ENCODE assay signal across 17 cellular contexts in the genomic region with DNA sequence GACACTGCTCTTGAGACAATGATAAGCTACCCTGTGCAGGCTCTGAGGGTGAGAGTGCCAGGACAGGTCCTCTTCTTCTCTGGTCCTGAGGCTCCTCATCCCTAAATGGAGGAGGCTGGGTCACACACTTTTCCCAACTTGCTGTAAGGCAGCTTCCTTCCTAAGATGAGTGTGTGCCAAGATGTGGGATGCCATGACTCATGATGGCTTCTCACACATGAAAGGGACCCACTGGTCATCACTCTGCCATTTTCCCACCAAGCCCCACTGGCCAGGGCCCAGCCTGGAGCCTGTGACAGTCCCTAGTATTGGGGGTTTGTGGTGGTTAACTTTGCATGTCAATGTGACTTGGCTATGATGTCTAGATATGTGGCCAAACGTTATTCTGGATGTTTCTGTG. TPM values are rescaled to one million over a fixed set of nuclear protein-coding genes. Genes with fewer than 3 reads are reported as not detected.
DNase-seq lines count a peak whose midpoint lies in the region; ATAC-seq and TF ChIP-seq lines count a peak whose summit lies in the region.
"Had no signal": no experiment of that assay in that cellular context is flagged by ENCODE, and none has a peak within 500 bp of the region (broad histone marks: within the 10 kb centered on the region; RNA-seq: fewer than 3 reads in every experiment).

No MANE protein-coding gene starts in this region.

- H3K4me3 ChIP-seq in AG10803 (ENCODE audit: low read length) (no peak overlapping the region), MG63 (no peak overlapping the region), fibroblast of the aortic adventitia (ENCODE audit: low read depth, low read length) (no peak overlapping the region)
- H3K4me3 ChIP-seq: Peyer's patch had no signal

- H3K27me3 ChIP-seq in MG63 = no peaks in the 10 kb centered on the region
- H3K27me3 ChIP-seq: Peyer's patch had no signal

- DNase-seq in AG10803 (ENCODE audit: low read depth) (peak; percentile 45), ELR (ENCODE audit: low read depth) (peak; percentile 14), MG63 (peak; percentile 32), fibroblast of the aortic adventitia (ENCODE audit: low read depth) (peak; percentile 47), activated T-cell treated with anti-CD3 and anti-CD28 coated beads for 4 hours (no peak)
- DNase-seq in stimulated activated naive CD8-positive, alpha-beta T cell treated with anti-CD3 and anti-CD28 coated beads, Interleukin-15, Interleukin-2, amounts not matched to agents 100 U/mL and 50 U/mL, for 24 hours = no peak
- DNase-seq: AML-193, DMS79, GDM1, NCI-H1105 treated with DMSO at 0.1 percent for 48 hours, NCI-H1694, NCI-H2081 treated with DMSO at 0.1 percent for 48 hours, Peyer's patch, Right ventricle myocardium superior, T-cell had no signal

- no peaks in the 10 kb centered on the region for H3K9me3 ChIP-seq in MG63
- H3K9me3 ChIP-seq: Peyer's patch had no signal

- ATAC-seq in GM21526 (IDR thresholded peaks at IDR 0.05; ENCODE audit: low FRiP score, unreplicated experiment) (no peak), HG02759 (IDR thresholded peaks at IDR 0.05; ENCODE audit: unreplicated experiment) (no peak)
- ATAC-seq in stimulated activated naive CD8-positive, alpha-beta T cell treated with anti-CD3 and anti-CD28 coated beads, Interleukin-15, Interleukin-2, amounts not matched to agents 100 U/mL and 50 U/mL, for 24 hours = no peak
- ATAC-seq: T-cell had no signal

- H3K36me3 ChIP-seq in MG63 = no peaks in the 10 kb centered on the region
- H3K36me3 ChIP-seq: Peyer's patch had no signal

- TF ChIP-seq CTCF in AG10803 (conservative IDR thresholded peaks at IDR 0.05; ENCODE audit: low read length) = no peak
- no peak for TF ChIP-seq CTCF in fibroblast of the aortic adventitia (IDR thresholded peaks at IDR 0.05; ENCODE audit: insufficient read depth, low read length)

RNA-seq across cellular contexts. Expression of a gene that starts 54.4 kb away (rescaled TPM):
- 0.10 and 1.6 TPM in 2 replicates for total RNA-seq in MG63 (2014; rRNA removed; shearing (Covaris generic); ENCODE audit: low replicate concordance)
- total RNA-seq in fibroblast of the aortic adventitia (ENCODE audit: low replicate concordance) = 31.5 and 72.4 TPM in 2 replicates
- total RNA-seq: Peyer's patch had no signal

Comparison
In these comparisons a context has a peak if more than half of its experiments do, and no peak if none do; other contexts are left out.
1. DNase-seq: peak in AG10803 (single experiment), ELR (single experiment), MG63 (single experiment) and fibroblast of the aortic adventitia (single experiment); none in activated T-cell treated with anti-CD3 and anti-CD28 coated beads for 4 hours (single experiment) and stimulated activated naive CD8-positive, alpha-beta T cell treated with anti-CD3 and anti-CD28 coated beads, Interleukin-15, Interleukin-2, amounts not matched to agents 100 U/mL and 50 U/mL, for 24 hours (single experiment).
2. RNA of a gene that starts 54.4 kb away (total RNA-seq): 31.5 to 72.4 TPM in fibroblast of the aortic adventitia; 0.10 to 1.6 TPM in MG63; every median in the first group is over 10 times any median in the second.